Comparison of ENCODE assay signal across 25 cellular contexts in genomic region chr10:127585519-127586023, GRCh38. TPM values are rescaled to one million over a fixed set of nuclear protein-coding genes. Genes with fewer than 3 reads are reported as not detected.
"Had no signal": no experiment of that assay in that cellular context is flagged by ENCODE, and none has a peak within 500 bp of the region (broad histone marks: within the 10 kb centered on the region; RNA-seq: fewer than 3 reads in every experiment).

No MANE protein-coding gene starts in this region.

- H3K36me3 ChIP-seq: lower lobe of right lung, pancreas, prostate gland, right lobe of liver, tibial nerve had no signal

- H3K9me3 ChIP-seq: pancreas, prostate gland, right lobe of liver, testis had no signal

- H2AFZ ChIP-seq: hepatocyte had no signal

- DNase-seq: effector CD4-positive, alpha-beta T cell; endodermal cell; glutamatergic neuron; lower lobe of right lung; mesendoderm; naive B cell; occipital lobe; pancreas; retina; right lobe of liver; stimulated activated CD4-positive, alpha-beta T cell treated with anti-CD3 and anti-CD28 coated beads, Interleukin-4, amount 100 ng/mL, for 1 hour; stimulated activated CD8-positive, alpha-beta memory T cell treated with anti-CD3 and anti-CD28 coated beads, Interleukin-4, amount 100 ng/mL, for 48 hours; stimulated activated naive CD8-positive, alpha-beta T cell treated with anti-CD3 and anti-CD28 coated beads, Interleukin-15, Interleukin-2, amounts not matched to agents 100 U/mL and 50 U/mL, for 24 hours; testis had no signal

- H3K4me1 ChIP-seq: lower lobe of right lung, pancreas, prostate gland, right lobe of liver, testis, tibial nerve had no signal

- H3K4me3 ChIP-seq: hepatocyte, lower lobe of right lung, pancreas, prostate gland, right lobe of liver, testis, tibial nerve had no signal

- ATAC-seq: left lobe of liver; lower lobe of right lung; pancreas; right lobe of liver; stimulated activated effector memory CD8-positive, alpha-beta T cell treated with anti-CD3 and anti-CD28 coated beads, Interleukin-12 subunit alpha, Interleukin-12 subunit beta, amount 100 ng/mL, for 72 hours; stimulated activated naive CD8-positive, alpha-beta T cell treated with anti-CD3 and anti-CD28 coated beads, Interleukin-15, Interleukin-2, amounts not matched to agents 100 U/mL and 50 U/mL, for 24 hours had no signal

- H3K79me2 ChIP-seq: hepatocyte had no signal

- H3K27me3 ChIP-seq: right lobe of liver, testis, tibial nerve had no signal

- H3K4me2 ChIP-seq: hepatocyte had no signal

- H3K27ac ChIP-seq: hepatocyte, lower lobe of right lung, pancreas, prostate gland, right lobe of liver, testis, tibial nerve had no signal

RNA-seq across cellular contexts. Expression of gene NPS, which starts 36.5 kb away (rescaled TPM):
- total RNA-seq: bronchial epithelial cell, endodermal cell, endothelial cell of umbilical vein, frontal cortex, hepatocyte, kidney epithelial cell, left lobe of liver, lower lobe of right lung, occipital lobe, pancreas, prostate gland, right lobe of liver, testis, tibial nerve, ureter had no signal
- polyA plus RNA-seq: endothelial cell of umbilical vein, esophagus, hepatocyte, pancreas had no signal
